In the genomic region with DNA sequence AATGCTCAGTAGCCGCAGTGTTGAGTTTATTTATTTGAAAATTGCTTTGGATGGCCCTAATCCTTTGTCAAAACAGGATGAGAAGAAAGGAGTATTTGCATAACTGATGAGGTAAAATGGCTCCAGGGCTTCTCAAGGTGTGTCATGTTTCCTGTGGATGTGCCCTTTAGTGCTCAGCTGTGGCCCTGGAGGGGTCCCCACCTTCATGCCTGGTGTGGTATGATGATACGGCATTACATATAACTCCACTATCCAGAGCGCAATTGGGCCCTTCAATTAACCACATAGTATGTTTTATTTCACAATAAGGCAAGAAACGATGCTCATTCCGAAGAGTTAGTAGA, we compare ENCODE assay signal across 1 cellular context.
TF ChIP-seq lines count a peak whose summit lies in the region.

No MANE protein-coding gene starts in this region.

TF ChIP-seq in H1, 55 proteins besides CTCF, POLR2A, EP300 and RAD21:
- TF ChIP-seq FOSL1 (IDR thresholded peaks at IDR 0.05; ENCODE audit: insufficient read depth, low read depth, low read length) (no peak), ASH2L (IDR thresholded peaks at IDR 0.05; ENCODE audit: low read length) (no peak), HDAC2 (IDR thresholded peaks at IDR 0.05; ENCODE audit: borderline replicate concordance in 1 of 2, low read depth in 2 of 2, low read length in 2 of 2) (no peak), SIN3A (conservative IDR thresholded peaks at IDR 0.05 in 1 of 2, IDR thresholded peaks at IDR 0.05 in 1 of 2; ENCODE audit: low read depth in 1 of 2, low read length in 2 of 2) (no peak), TAF7 (optimal IDR thresholded peaks at IDR 0.05; ENCODE audit: borderline replicate concordance, low read depth, low read length) (no peak), POLR2AphosphoS5 (IDR thresholded peaks at IDR 0.05; ENCODE audit: low read depth, low read length) (no peak), TAF1 (IDR thresholded peaks at IDR 0.05; ENCODE audit: low read depth, low read length) (no peak), JUND (IDR thresholded peaks at IDR 0.05; ENCODE audit: low read length) (no peak), SRF (IDR thresholded peaks at IDR 0.05; ENCODE audit: low read depth, low read length) (no peak), CBX5 (IDR thresholded peaks at IDR 0.05; ENCODE audit: low read depth, low read length) (no peak), SP4 (IDR thresholded peaks at IDR 0.05; ENCODE audit: low read length) (no peak), KDM5A (IDR thresholded peaks at IDR 0.05; ENCODE audit: low read length) (no peak), CTBP2 (IDR thresholded peaks at IDR 0.05; ENCODE audit: borderline replicate concordance, insufficient read depth, insufficient read length, low read length) (no peak)
- TF ChIP-seq, protein P1, sequence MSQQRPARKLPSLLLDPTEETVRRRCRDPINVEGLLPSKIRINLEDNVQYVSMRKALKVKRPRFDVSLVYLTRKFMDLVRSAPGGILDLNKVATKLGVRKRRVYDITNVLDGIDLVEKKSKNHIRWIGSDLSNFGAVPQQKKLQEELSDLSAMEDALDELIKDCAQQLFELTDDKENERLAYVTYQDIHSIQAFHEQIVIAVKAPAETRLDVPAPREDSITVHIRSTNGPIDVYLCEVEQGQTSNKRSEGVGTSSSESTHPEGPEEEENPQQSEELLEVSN (IDR thresholded peaks at IDR 0.05) = no peak
- TF ChIP-seq, protein P2, sequence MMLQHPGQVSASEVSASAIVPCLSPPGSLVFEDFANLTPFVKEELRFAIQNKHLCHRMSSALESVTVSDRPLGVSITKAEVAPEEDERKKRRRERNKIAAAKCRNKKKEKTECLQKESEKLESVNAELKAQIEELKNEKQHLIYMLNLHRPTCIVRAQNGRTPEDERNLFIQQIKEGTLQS (IDR thresholded peaks at IDR 0.05; ENCODE audit: insufficient read depth, low read depth, low read length) = no peak
